ENCODE assay signal across 8 cellular contexts in the genomic region with DNA sequence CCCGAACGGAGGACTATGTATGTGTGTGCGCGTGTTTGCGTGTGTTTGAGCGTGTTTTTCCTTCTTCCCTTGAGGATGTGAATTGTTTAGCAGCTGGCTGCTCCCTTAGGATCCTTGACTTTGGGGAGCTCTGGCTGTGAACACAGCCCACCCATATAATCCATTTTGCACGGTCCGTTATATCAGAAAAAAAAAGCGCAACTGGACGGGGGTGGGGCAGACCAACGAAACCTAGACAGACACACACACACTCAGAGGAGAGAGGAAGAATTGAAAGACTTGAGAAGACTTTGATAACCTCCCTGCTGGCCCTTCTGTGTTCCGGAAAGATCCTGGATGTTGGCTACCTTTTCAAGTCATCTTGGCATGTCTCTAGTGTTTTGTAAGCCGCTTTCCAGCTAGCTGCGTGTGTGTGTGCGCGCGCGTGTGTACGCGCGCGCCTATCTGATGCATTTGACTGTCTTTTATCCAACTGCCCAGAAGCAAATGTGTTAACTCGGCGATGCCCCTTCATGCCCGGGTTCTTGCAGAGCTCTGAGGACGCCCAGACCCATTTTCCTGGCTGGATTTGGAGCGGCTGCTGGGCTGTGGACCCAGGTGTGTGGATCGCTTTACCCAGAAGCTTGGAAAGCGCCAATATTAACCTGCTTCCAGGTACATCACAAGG. TPM values are rescaled to one million over a fixed set of nuclear protein-coding genes. Genes with fewer than 3 reads are reported as not detected.
DNase-seq lines count a peak whose midpoint lies in the region; ATAC-seq, FAIRE-seq and TF ChIP-seq lines count a peak whose summit lies in the region.

No MANE protein-coding gene starts in this region.

- H3K36me3 Mint-ChIP-seq in CD8-positive, alpha-beta memory T cell: no peaks in the 10 kb centered on the region
- peaks cover 2% of the 10 kb centered on the region for H3K36me3 Mint-ChIP-seq in astrocyte (ENCODE audit: low read depth, unreplicated experiment)

- peaks cover 0 to 8% (median 0%) of the 10 kb centered on the region in 5 donors for H3K9me3 Mint-ChIP-seq in CD8-positive, alpha-beta memory T cell
- H3K9me3 Mint-ChIP-seq in astrocyte (ENCODE audit: unreplicated experiment): no peaks in the 10 kb centered on the region

- H3K4me3 Mint-ChIP-seq in CD8-positive, alpha-beta memory T cell: peak overlapping the region; percentile 50 to 75 (median 70)
- H3K4me3 Mint-ChIP-seq in astrocyte (ENCODE audit: unreplicated experiment): peak overlapping the region; percentile 87

- H3K4me1 ChIP-seq in CD8-positive, alpha-beta memory T cell (ENCODE audit: insufficient read depth, low read length): peaks cover 17% of the 10 kb centered on the region
- peaks cover 38% of the 10 kb centered on the region for H3K4me1 ChIP-seq in astrocyte (ENCODE audit: insufficient read depth, low read length)
- H3K4me1 ChIP-seq in foreskin keratinocyte: no peaks in the 10 kb centered on the region

- H2AFZ ChIP-seq in astrocyte (ENCODE audit: low read depth, low read length): peak overlapping the region; percentile 92

- no peak for FAIRE-seq in astrocyte (lab: Jason Lieb, UNC)

- peaks cover 16 to 59% (median 23%) of the 10 kb centered on the region in 3 donors for H3K4me1 Mint-ChIP-seq in CD8-positive, alpha-beta memory T cell
- H3K4me1 Mint-ChIP-seq in astrocyte (ENCODE audit: low read depth, unreplicated experiment): peaks cover 5% of the 10 kb centered on the region

- H3K27ac Mint-ChIP-seq in CD8-positive, alpha-beta memory T cell: peak overlapping the region in 1 of 8 donors; percentile 40
- no peak overlapping the region for H3K27ac Mint-ChIP-seq in astrocyte (ENCODE audit: unreplicated experiment)

- ATAC-seq in foreskin keratinocyte: no peak

- H3K27me3 ChIP-seq in CD8-positive, alpha-beta memory T cell (ENCODE audit: insufficient read depth, low read length, poor library complexity, severe bottlenecking): peaks cover 23% of the 10 kb centered on the region
- H3K27me3 ChIP-seq in astrocyte (ENCODE audit: insufficient read depth, low read length) (peaks cover 22% of the 10 kb centered on the region), layer of hippocampus (ENCODE audit: control insufficient read depth, insufficient read depth, low read length) (peaks cover 18% of the 10 kb centered on the region), foreskin keratinocyte (peaks cover 98% of the 10 kb centered on the region)

- H3K9me3 ChIP-seq in CD8-positive, alpha-beta memory T cell (ENCODE audit: low read length): no peaks in the 10 kb centered on the region
- H3K9me3 ChIP-seq in astrocyte (ENCODE audit: insufficient read depth, low read depth, low read length): no peaks in the 10 kb centered on the region

- H3K4me2 ChIP-seq in astrocyte (ENCODE audit: low read length): peak overlapping the region; percentile 92

- H3K27ac ChIP-seq in CD8-positive, alpha-beta memory T cell (ENCODE audit: low read depth, low read length): no peak overlapping the region
- peak overlapping the region; percentile 11 for H3K27ac ChIP-seq in astrocyte (ENCODE audit: low read depth, low read length)
- H3K27ac ChIP-seq in layer of hippocampus (ENCODE audit: low read depth, low read length): peak overlapping the region; percentile 52
- peak overlapping the region; percentile 71 for H3K27ac ChIP-seq in temporal lobe (ENCODE audit: low read depth, low read length)
- no peak overlapping the region for H3K27ac ChIP-seq in foreskin keratinocyte

- no peak overlapping the region for H3K4me3 ChIP-seq in CD8-positive, alpha-beta memory T cell (ENCODE audit: low read length)
- peak overlapping the region; percentile 94 for H3K4me3 ChIP-seq in astrocyte (ENCODE audit: insufficient read depth, low read depth, low read length)

- TF ChIP-seq CTCF in astrocyte (IDR thresholded peaks at IDR 0.05; ENCODE audit: insufficient read depth, low read depth, low read length) (no peak), foreskin keratinocyte (conservative IDR thresholded peaks at IDR 0.05) (no peak)

- H3K79me2 ChIP-seq in astrocyte (ENCODE audit: insufficient read depth, low read length): peaks cover 16% of the 10 kb centered on the region

- no peak for DNase-seq in CD8-positive, alpha-beta memory T cell
- DNase-seq in NCI-H1092 (lab: John Stamatoyannopoulos, UW): peak; percentile 61
- DNase-seq in astrocyte (ENCODE audit: low read depth): peak; percentile 8
- no peak for DNase-seq in NCI-H2227 treated with DMSO at 0.1 percent for 48 hours (lab: John Stamatoyannopoulos, UW)
- DNase-seq in ecto neural progenitor cell (ENCODE audit: low spot score): no peak
- DNase-seq in foreskin keratinocyte: no peak

- H3K9ac ChIP-seq in astrocyte (ENCODE audit: low read length): peak overlapping the region; percentile 86

- CTCF ChIA-PET in CD8-positive, alpha-beta memory T cell (lab: Charles Lee): no interaction called here

- POLR2A ChIA-PET in CD8-positive, alpha-beta memory T cell (lab: Charles Lee): no interaction called here

- H3K36me3 ChIP-seq in CD8-positive, alpha-beta memory T cell (ENCODE audit: insufficient read depth, low read length): no peaks in the 10 kb centered on the region
- H3K36me3 ChIP-seq in astrocyte (ENCODE audit: insufficient read depth, low read length): no peaks in the 10 kb centered on the region

- H3K27me3 Mint-ChIP-seq in CD8-positive, alpha-beta memory T cell: peaks cover 49 to 74% of the 10 kb centered on the region in 2 donors
- H3K27me3 Mint-ChIP-seq in astrocyte (ENCODE audit: low read depth, unreplicated experiment): peaks cover 33% of the 10 kb centered on the region

- no peaks in the 10 kb centered on the region for H4K20me1 ChIP-seq in astrocyte (ENCODE audit: insufficient read depth, low read length)

RNA-seq across cellular contexts. Expression of a gene that starts 0.6 kb away (rescaled TPM):
- not detected for total RNA-seq in CD8-positive, alpha-beta memory T cell
- polyA plus RNA-seq in CD8-positive, alpha-beta memory T cell: not detected
- total RNA-seq in astrocyte: 1.5 and 1.6 TPM in 2 replicates
- 56.8 TPM for total RNA-seq in temporal lobe
- total RNA-seq in foreskin keratinocyte: not detected in 2 replicates
- not detected in 2 replicates for polyA plus RNA-seq in foreskin keratinocyte

Comparison
In these comparisons a context has a peak if more than half of its experiments do, and no peak if none do; other contexts are left out.
1. DNase-seq: peak in NCI-H1092 (single experiment) and astrocyte (single experiment); none in CD8-positive, alpha-beta memory T cell (0 of 5), NCI-H2227 treated with DMSO at 0.1 percent for 48 hours (single experiment), ecto neural progenitor cell (single experiment) and foreskin keratinocyte (0 of 2).
2. H3K27ac ChIP-seq: peak in astrocyte (single experiment), layer of hippocampus (single experiment) and temporal lobe (single experiment); none in CD8-positive, alpha-beta memory T cell (single experiment) and foreskin keratinocyte (single experiment).
3. RNA of a gene that starts 0.6 kb away (total RNA-seq): 56.8 TPM in temporal lobe (single experiment); 1.5 to 1.6 TPM in astrocyte, not detected in CD8-positive, alpha-beta memory T cell and not detected in foreskin keratinocyte; every median in the first group is over 10 times any median in the second.